In genomic region chr10:78071140-78071856, GRCh38 we compare ENCODE assay signal across 23 cellular contexts.
"Had no signal": no experiment of that assay in that cellular context is flagged by ENCODE, and none has a peak within 500 bp of the region (broad histone marks: within the 10 kb centered on the region; RNA-seq: fewer than 3 reads in every experiment).

No MANE protein-coding gene starts in this region.

- H3K9me3 ChIP-seq: colonic mucosa, esophagus squamous epithelium, right lobe of liver, testis, transverse colon had no signal

- H3K36me3 ChIP-seq: colonic mucosa, esophagus squamous epithelium, right lobe of liver, transverse colon, WERI-Rb-1 had no signal

- H3K36me3 Mint-ChIP-seq: activated naive CD4-positive, alpha-beta T cell treated with anti-CD3 and anti-CD28 coated beads, Interleukin-2, amount 10 ng/mL, durations not matched to agents 7 days and 5 days; activated naive CD8-positive, alpha-beta T cell treated with anti-CD3 and anti-CD28 coated beads, Interleukin-2, amount 10 ng/mL, durations not matched to agents 7 days and 5 days had no signal

- ATAC-seq: activated CD4-positive, CD25-positive, alpha-beta regulatory T cell treated with anti-CD3 and anti-CD28 coated beads, Interleukin-2, amount 50 U/mL, for 24 hours; naive thymus-derived CD8-positive, alpha-beta T cell; right lobe of liver had no signal

- H3K27me3 Mint-ChIP-seq: activated naive CD4-positive, alpha-beta T cell treated with anti-CD3 and anti-CD28 coated beads, Interleukin-2, amount 10 ng/mL, durations not matched to agents 7 days and 5 days had no signal

- H3K4me3 ChIP-seq: colonic mucosa, esophagus squamous epithelium, right lobe of liver, testis, transverse colon had no signal

- H3K27ac Mint-ChIP-seq: activated naive CD4-positive, alpha-beta T cell treated with anti-CD3 and anti-CD28 coated beads, Interleukin-2, amount 10 ng/mL, durations not matched to agents 7 days and 5 days; memory B cell; naive thymus-derived CD8-positive, alpha-beta T cell had no signal

- H3K4me1 Mint-ChIP-seq: activated naive CD4-positive, alpha-beta T cell treated with anti-CD3 and anti-CD28 coated beads, Interleukin-2, amount 10 ng/mL, durations not matched to agents 7 days and 5 days; memory B cell had no signal

- H3K27me3 ChIP-seq: colonic mucosa, right lobe of liver, testis, transverse colon had no signal

- H3K4me1 ChIP-seq: colonic mucosa, right lobe of liver, testis, transverse colon had no signal

- DNase-seq: activated CD4-positive, alpha-beta T cell treated with anti-CD3 and anti-CD28 coated beads for 48 hours; activated CD4-positive, alpha-beta T cell treated with anti-CD3 and anti-CD28 coated beads, Interleukin-2, amount 50 U/mL, for 48 hours; activated CD8-positive, alpha-beta memory T cell treated with anti-CD3 and anti-CD28 coated beads for 24 hours; activated effector memory CD4-positive, alpha-beta T cell treated with Interleukin-2 at 50 U/mL for 16 hours; activated naive CD4-positive, alpha-beta T cell treated with anti-CD3 and anti-CD28 coated beads, Interleukin-2, amount 10 ng/mL, durations not matched to agents 7 days and 5 days; activated naive CD8-positive, alpha-beta T cell treated with anti-CD3 and anti-CD28 coated beads, Interleukin-2, amount 10 ng/mL, durations not matched to agents 7 days and 5 days; central memory CD4-positive, alpha-beta T cell; colonic mucosa; effector CD8-positive, alpha-beta T cell; esophagus squamous epithelium; foreskin melanocyte; naive thymus-derived CD8-positive, alpha-beta T cell; stimulated activated CD4-positive, alpha-beta T cell treated with anti-CD3 and anti-CD28 coated beads, Interleukin-2, amount 100 ng/mL, for 48 hours; stimulated activated naive CD4-positive, alpha-beta T cell treated with Interleukin-2 at 50 U/mL for 16 hours; T-helper 9 cell; testis; transverse colon; WERI-Rb-1 had no signal

- H3K27ac ChIP-seq: colonic mucosa, epithelial cell of prostate, esophagus squamous epithelium, right lobe of liver, testis, transverse colon, WERI-Rb-1 had no signal

- H3K4me3 Mint-ChIP-seq: activated naive CD4-positive, alpha-beta T cell treated with anti-CD3 and anti-CD28 coated beads, Interleukin-2, amount 10 ng/mL, durations not matched to agents 7 days and 5 days; activated naive CD8-positive, alpha-beta T cell treated with anti-CD3 and anti-CD28 coated beads, Interleukin-2, amount 10 ng/mL, durations not matched to agents 7 days and 5 days; memory B cell; naive thymus-derived CD8-positive, alpha-beta T cell; neural crest cell had no signal
